Comparison of ENCODE assay signal across 27 cellular contexts in the genomic region with DNA sequence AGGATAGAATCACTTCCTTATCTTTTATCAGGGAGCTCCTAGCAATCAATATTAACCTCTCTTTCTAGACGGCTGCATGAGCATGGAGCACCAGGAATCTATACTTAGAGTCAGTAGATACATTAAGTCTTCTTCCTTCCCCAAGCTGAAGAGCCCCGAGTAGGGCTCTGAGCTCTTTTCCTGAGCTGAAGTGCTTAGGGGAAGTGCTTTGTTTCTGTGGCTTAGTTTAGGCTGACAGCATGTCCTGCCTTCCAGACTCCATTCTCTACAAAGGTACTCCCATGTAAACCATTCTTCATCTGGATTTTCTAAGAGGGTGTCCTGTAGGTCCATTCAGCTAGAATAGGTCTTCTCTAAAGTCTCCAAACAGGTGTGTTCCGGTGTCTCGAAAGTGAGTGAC.
"Had no signal": no experiment of that assay in that cellular context is flagged by ENCODE, and none has a peak within 500 bp of the region (broad histone marks: within the 10 kb centered on the region; RNA-seq: fewer than 3 reads in every experiment).

No MANE protein-coding gene starts in this region.

- H3K27ac Mint-ChIP-seq: activated CD4-positive, alpha-beta T cell treated with anti-CD3 and anti-CD28 coated beads, Interleukin-2, amount 10 ng/mL, durations not matched to agents 24 days and 14 days; activated CD8-positive, alpha-beta T cell treated with anti-CD3 and anti-CD28 coated beads for 36 hours; activated naive CD4-positive, alpha-beta T cell treated with anti-CD3 and anti-CD28 coated beads, Interleukin-2, amount 50 U/mL, for 24 hours; activated naive CD8-positive, alpha-beta T cell treated with anti-CD3 and anti-CD28 coated beads, Interleukin-2, amount 10 ng/mL, durations not matched to agents 7 days and 5 days; activated T-cell treated with anti-CD3 and anti-CD28 coated beads, Interleukin-2, amount 50 U/mL, for 24 hours; activated T-helper 2 cell treated with anti-CD3 and anti-CD28 coated beads, Interferon-gamma antibody, Interleukin-2, Interleukin-4, amounts not matched to agents 10 μg/mL and 5 μg/mL and 100 μg/mL, durations not matched to agents 14 hours and 24 hours and 36 hours had no signal

- DNase-seq: activated CD4-positive, alpha-beta T cell treated with anti-CD3 and anti-CD28 coated beads, Interleukin-2, amount 10 ng/mL, durations not matched to agents 24 days and 14 days; activated CD4-positive, alpha-beta T cell treated with anti-CD3 and anti-CD28 coated beads, Interleukin-2, amount 50 U/mL, for 4 hours; activated CD8-positive, alpha-beta T cell treated with anti-CD3 and anti-CD28 coated beads for 36 hours; activated gamma-delta T cell; activated naive CD4-positive, alpha-beta T cell treated with Interleukin-2 at 50 U/mL for 16 hours; activated naive CD8-positive, alpha-beta T cell treated with anti-CD3 and anti-CD28 coated beads, Interleukin-2, amount 10 ng/mL, durations not matched to agents 7 days and 5 days; activated T-cell treated with anti-CD3 and anti-CD28 coated beads, Interleukin-2, amount 50 U/mL, for 24 hours; amygdala; KG1; NCI-H1105 treated with DMSO at 0.1 percent for 48 hours; NCI-H1436 treated with DMSO at 0.1 percent for 48 hours; NCI-H1694 treated with DMSO at 0.1 percent for 48 hours; NCI-H2029; NCI-H510A; NCI-H526; NCI-H748 treated with DMSO at 0.1 percent for 48 hours; NK-92 treated with Interleukin-12 subunit alpha and Interleukin-12 subunit beta, amount 100 ng/mL, for 24 hours; OCI-M1; SHP77; SJCRH30; T1000; WERI-Rb-1 had no signal

- H3K27me3 ChIP-seq: ascending aorta, SJCRH30 had no signal

- H3K4me1 ChIP-seq: ascending aorta, SJCRH30 had no signal

- ATAC-seq: activated CD8-positive, alpha-beta T cell treated with anti-CD3 and anti-CD28 coated beads for 36 hours; Panc1 had no signal

- H3K27me3 Mint-ChIP-seq: activated CD4-positive, alpha-beta T cell treated with anti-CD3 and anti-CD28 coated beads, Interleukin-2, amount 10 ng/mL, durations not matched to agents 24 days and 14 days; activated CD8-positive, alpha-beta T cell treated with anti-CD3 and anti-CD28 coated beads for 36 hours; activated naive CD4-positive, alpha-beta T cell treated with anti-CD3 and anti-CD28 coated beads, Interleukin-2, amount 50 U/mL, for 24 hours; activated naive CD8-positive, alpha-beta T cell treated with anti-CD3 and anti-CD28 coated beads, Interleukin-2, amount 10 ng/mL, durations not matched to agents 7 days and 5 days; activated T-cell treated with anti-CD3 and anti-CD28 coated beads, Interleukin-2, amount 50 U/mL, for 24 hours had no signal

- H3K4me3 Mint-ChIP-seq: activated CD4-positive, alpha-beta T cell treated with anti-CD3 and anti-CD28 coated beads, Interleukin-2, amount 10 ng/mL, durations not matched to agents 24 days and 14 days; activated CD8-positive, alpha-beta T cell treated with anti-CD3 and anti-CD28 coated beads for 36 hours; activated naive CD4-positive, alpha-beta T cell treated with anti-CD3 and anti-CD28 coated beads, Interleukin-2, amount 50 U/mL, for 24 hours; activated naive CD8-positive, alpha-beta T cell treated with anti-CD3 and anti-CD28 coated beads, Interleukin-2, amount 10 ng/mL, durations not matched to agents 7 days and 5 days; activated T-cell treated with anti-CD3 and anti-CD28 coated beads, Interleukin-2, amount 50 U/mL, for 24 hours had no signal

- H3K27ac ChIP-seq: ascending aorta, SJCRH30, SK-N-MC, WERI-Rb-1 had no signal

- H3K36me3 Mint-ChIP-seq: activated naive CD4-positive, alpha-beta T cell treated with anti-CD3 and anti-CD28 coated beads, Interleukin-2, amount 50 U/mL, for 24 hours had no signal

- H3K36me3 ChIP-seq: ascending aorta, SJCRH30, WERI-Rb-1 had no signal

- H3K9me3 ChIP-seq: SJCRH30 had no signal

- H3K4me3 ChIP-seq: ascending aorta, SJCRH30, SK-N-MC had no signal

- H3K9me3 Mint-ChIP-seq: activated naive CD4-positive, alpha-beta T cell treated with anti-CD3 and anti-CD28 coated beads, Interleukin-2, amount 50 U/mL, for 24 hours had no signal
